8 cellular contexts compared by ENCODE assay signal in genomic region chr4:95548738-95549245, GRCh38. TPM values are rescaled to one million over a fixed set of nuclear protein-coding genes. Genes with fewer than 3 reads are reported as not detected.
DNase-seq lines count a peak whose midpoint lies in the region; ATAC-seq and TF ChIP-seq lines count a peak whose summit lies in the region.

Gene UNC5C, minus strand, starts transcription at chr4:95548973.

- intact Hi-C loops in activated T-helper 1 cell treated with anti-CD3 and anti-CD28 coated beads, Interleukin-12 subunit alpha, Interleukin-12 subunit beta, Interleukin-2, Interleukin-4 antibody, amounts not matched to agents 30 ng/mL and 10 ng/mL and 1 ng/mL, durations not matched to agents 14 hours and 24 hours and 36 hours (cut with micrococcal nuclease) = no loop called here
- intact Hi-C loops in Right ventricle myocardium inferior (cut with DNase I) = loop anchor here (10.0 kb wide), 1 partner anchor 384 kb away; no protein-coding TSS in a partner anchor

- peaks cover 47% of the 10 kb centered on the region for H3K27me3 Mint-ChIP-seq in activated T-helper 1 cell treated with anti-CD3 and anti-CD28 coated beads, Interleukin-12 subunit alpha, Interleukin-12 subunit beta, Interleukin-2, Interleukin-4 antibody, amounts not matched to agents 30 ng/mL and 10 ng/mL and 1 ng/mL, durations not matched to agents 14 hours and 24 hours and 36 hours (ENCODE audit: insufficient read depth)

- H2AFZ ChIP-seq in neuron (ENCODE audit: low read depth, low read length) = peak within 1 kb of the TSS; percentile 94

- H3K36me3 ChIP-seq in HEK293 (ENCODE audit: control insufficient read depth in 2 of 2, insufficient read depth in 1 of 2, low read length in 2 of 2) = no peaks in the 10 kb centered on the region
- H3K36me3 ChIP-seq in neuron (ENCODE audit: insufficient read depth, low read length) = no peaks in the 10 kb centered on the region

- peak within 1 kb of the TSS; percentile 89 for H3K27ac ChIP-seq in HEK293 (ENCODE audit: extremely low read depth, low read depth, low read length)

- TF ChIP-seq CTCF in AG04449 (IDR thresholded peaks at IDR 0.05; ENCODE audit: insufficient read depth, low read length, missing control alignments) (no peak), HEK293 (tag by site-specific recombination; IDR thresholded peaks at IDR 0.05) (peak; percentile 61)

- no peak within 1 kb of the TSS for H3K27ac Mint-ChIP-seq in activated T-helper 1 cell treated with anti-CD3 and anti-CD28 coated beads, Interleukin-12 subunit alpha, Interleukin-12 subunit beta, Interleukin-2, Interleukin-4 antibody, amounts not matched to agents 30 ng/mL and 10 ng/mL and 1 ng/mL, durations not matched to agents 14 hours and 24 hours and 36 hours

- CTCF ChIA-PET in AG04449 (lab: Yijun Ruan, JAX) (no interaction called here), HEK293 (lab: Yijun Ruan, JAX) (interaction anchor here (0.6 to 2.9 kb wide), 3 partner anchors 11 to 803 kb away, joined by 3 to 12 read pairs (median 4); no protein-coding TSS in a partner anchor)

- DNase-seq in AG04449 (ENCODE audit: low read depth, low spot score) (no peak), Right ventricle myocardium inferior (ENCODE audit: missing footprints) (peak; percentile 87), NCI-H1105 treated with DMSO at 0.1 percent for 48 hours (lab: John Stamatoyannopoulos, UW) (no peak)
- no peak for DNase-seq in activated T-helper 1 cell treated with anti-CD3 and anti-CD28 coated beads, Interleukin-12 subunit alpha, Interleukin-12 subunit beta, Interleukin-2, Interleukin-4 antibody, amounts not matched to agents 30 ng/mL and 10 ng/mL and 1 ng/mL, durations not matched to agents 14 hours and 24 hours and 36 hours (ENCODE audit: low spot score)

- no peaks in the 10 kb centered on the region for H3K27me3 ChIP-seq in neuron (ENCODE audit: insufficient read depth, low read length)

- no peaks in the 10 kb centered on the region for H3K9me3 ChIP-seq in HEK293 (ENCODE audit: control insufficient read depth, insufficient read depth, low read depth, low read length)
- H3K9me3 ChIP-seq in neuron (ENCODE audit: low read length) = no peaks in the 10 kb centered on the region

- peak within 1 kb of the TSS; percentile 81 for H3K4me3 Mint-ChIP-seq in activated T-helper 1 cell treated with anti-CD3 and anti-CD28 coated beads, Interleukin-12 subunit alpha, Interleukin-12 subunit beta, Interleukin-2, Interleukin-4 antibody, amounts not matched to agents 30 ng/mL and 10 ng/mL and 1 ng/mL, durations not matched to agents 14 hours and 24 hours and 36 hours

- ATAC-seq in Right ventricle myocardium inferior (peak; percentile 90), GM21390 (IDR thresholded peaks at IDR 0.05; ENCODE audit: unreplicated experiment) (no peak), GM21367 (IDR thresholded peaks at IDR 0.05; ENCODE audit: unreplicated experiment) (no peak)

- POLR2A ChIA-PET in AG04449 (lab: Yijun Ruan, JAX) = no interaction called here
- POLR2A ChIA-PET in HEK293 (lab: Yijun Ruan, JAX) = interaction anchor here (0.7 to 2.5 kb wide), 5 partner anchors 8 to 175 kb away, joined by 3 to 10 read pairs (median 4); no protein-coding TSS in a partner anchor

- peaks cover 3% of the 10 kb centered on the region for H3K4me1 ChIP-seq in HEK293 (ENCODE audit: control insufficient read depth, insufficient read depth, low read length)
- peaks cover 30% of the 10 kb centered on the region for H3K4me1 ChIP-seq in neuron (ENCODE audit: insufficient read depth, low read length)

- H3K9me3 Mint-ChIP-seq in activated T-helper 1 cell treated with anti-CD3 and anti-CD28 coated beads, Interleukin-12 subunit alpha, Interleukin-12 subunit beta, Interleukin-2, Interleukin-4 antibody, amounts not matched to agents 30 ng/mL and 10 ng/mL and 1 ng/mL, durations not matched to agents 14 hours and 24 hours and 36 hours = no peaks in the 10 kb centered on the region

- no peaks in the 10 kb centered on the region for H3K36me3 Mint-ChIP-seq in activated T-helper 1 cell treated with anti-CD3 and anti-CD28 coated beads, Interleukin-12 subunit alpha, Interleukin-12 subunit beta, Interleukin-2, Interleukin-4 antibody, amounts not matched to agents 30 ng/mL and 10 ng/mL and 1 ng/mL, durations not matched to agents 14 hours and 24 hours and 36 hours (ENCODE audit: low read depth)

- H3K4me3 ChIP-seq in AG04449 (ENCODE audit: low read depth, low read length) = peak within 1 kb of the TSS; percentile 44
- peak within 1 kb of the TSS; percentile 66 for H3K4me3 ChIP-seq in HEK293 (ENCODE audit: low read depth, low read length)
- H3K4me3 ChIP-seq in neuron (ENCODE audit: low read length) = peak within 1 kb of the TSS; percentile 78

- H3K4me1 Mint-ChIP-seq in activated T-helper 1 cell treated with anti-CD3 and anti-CD28 coated beads, Interleukin-12 subunit alpha, Interleukin-12 subunit beta, Interleukin-2, Interleukin-4 antibody, amounts not matched to agents 30 ng/mL and 10 ng/mL and 1 ng/mL, durations not matched to agents 14 hours and 24 hours and 36 hours (ENCODE audit: low read depth) = peaks cover 22% of the 10 kb centered on the region

TF ChIP-seq in HEK293, 187 proteins besides CTCF, POLR2A, EP300 and RAD21 (continues in another document):
- TF ChIP-seq ZNF692 (tag by site-specific recombination; IDR thresholded peaks at IDR 0.05) = 0 out of 2 replicates have a peak, but pooled peaks have one; percentile 22
- no peak for TF ChIP-seq ZNF776 (tag by site-specific recombination; IDR thresholded peaks at IDR 0.05; ENCODE audit: borderline replicate concordance)
- peak; percentile 94 for TF ChIP-seq ZNF341 (tag by site-specific recombination; IDR thresholded peaks at IDR 0.05; ENCODE audit: low read depth)
- 0 out of 2 replicates have a peak, but pooled peaks have one; percentile 41 for TF ChIP-seq KLF16 (tag by site-specific recombination; IDR thresholded peaks at IDR 0.05)
- TF ChIP-seq ZSCAN30 (tag by site-specific recombination; IDR thresholded peaks at IDR 0.05) = no peak
- TF ChIP-seq PATZ1 (tag by site-specific recombination; IDR thresholded peaks at IDR 0.05) = peak; percentile 72
- TF ChIP-seq ZNF529 (tag by site-specific recombination; IDR thresholded peaks at IDR 0.05; ENCODE audit: insufficient replicate concordance) = no peak
- no peak for TF ChIP-seq ZNF391 (tag by site-specific recombination; IDR thresholded peaks at IDR 0.05; ENCODE audit: borderline replicate concordance, low read depth)
- peak; percentile 73; the same call in 1 of the 2 replicates for TF ChIP-seq GLIS2 (tag by site-specific recombination; IDR thresholded peaks at IDR 0.05)
- TF ChIP-seq PRDM4 (tag by site-specific recombination; IDR thresholded peaks at IDR 0.05) = 0 out of 2 replicates have a peak, but pooled peaks have one; percentile 36
- TF ChIP-seq KLF8 (tag by site-specific recombination; IDR thresholded peaks at IDR 0.05) = peak; percentile 30; the same call in 1 of the 2 replicates
- peak; percentile 78 for TF ChIP-seq ZNF366 (tag by site-specific recombination; conservative IDR thresholded peaks at IDR 0.05)
- TF ChIP-seq SP3 (tag by site-specific recombination; IDR thresholded peaks at IDR 0.05) = peak; percentile 65
- TF ChIP-seq BCL11A (tag by site-specific recombination; IDR thresholded peaks at IDR 0.05; ENCODE audit: low read depth) = no peak

RNA-seq across cellular contexts. Expression of gene UNC5C, which starts in this region (rescaled TPM):
- not detected in 2 replicates for total RNA-seq in activated T-helper 1 cell treated with anti-CD3 and anti-CD28 coated beads, Interleukin-12 subunit alpha, Interleukin-12 subunit beta, Interleukin-2, Interleukin-4 antibody, amounts not matched to agents 30 ng/mL and 10 ng/mL and 1 ng/mL, durations not matched to agents 14 hours and 24 hours and 36 hours
- 2.1 TPM for total RNA-seq in Right ventricle myocardium inferior
